In the genomic region with DNA sequence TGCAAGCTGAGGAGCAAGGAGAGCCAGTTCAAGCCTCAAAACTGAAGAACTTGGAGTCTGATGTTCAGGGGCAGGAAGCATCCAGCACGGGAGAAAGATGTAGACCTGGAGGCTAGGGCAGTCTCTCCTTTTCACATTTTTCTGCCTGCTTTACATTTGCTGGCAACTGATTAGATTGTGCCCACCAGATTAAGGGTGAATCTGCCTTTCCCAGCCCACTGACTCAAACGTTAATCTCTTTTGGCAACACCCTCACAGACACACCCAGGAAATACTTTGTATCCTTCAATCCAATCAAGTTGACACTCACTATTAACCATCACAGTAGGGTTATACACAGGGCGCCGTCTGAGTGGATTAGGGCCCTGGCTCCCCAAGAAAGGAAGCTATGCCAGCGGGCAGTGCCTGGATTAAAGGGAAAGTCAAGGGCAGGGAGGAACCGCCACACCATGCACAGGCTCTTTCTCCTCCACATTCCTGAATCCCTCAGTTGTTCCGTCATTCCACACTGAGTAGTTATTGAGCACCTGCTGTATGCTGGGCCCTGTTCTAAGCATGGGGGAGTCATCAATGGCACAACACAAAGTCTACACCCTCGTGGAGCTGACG, we compare ENCODE assay signal across 2 cellular contexts.
TF ChIP-seq lines count a peak whose summit lies in the region.

No MANE protein-coding gene starts in this region.

TF ChIP-seq in HCT116, 20 proteins besides CTCF, POLR2A, EP300 and RAD21:
- TF ChIP-seq EZH2 (IDR thresholded peaks at IDR 0.05): no peak
- TF ChIP-seq FOSL1 (IDR thresholded peaks at IDR 0.05; ENCODE audit: low read depth): no peak
- TF ChIP-seq, protein P1, sequence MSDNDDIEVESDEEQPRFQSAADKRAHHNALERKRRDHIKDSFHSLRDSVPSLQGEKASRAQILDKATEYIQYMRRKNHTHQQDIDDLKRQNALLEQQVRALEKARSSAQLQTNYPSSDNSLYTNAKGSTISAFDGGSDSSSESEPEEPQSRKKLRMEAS (IDR thresholded peaks at IDR 0.05): no peak
- TF ChIP-seq REST (IDR thresholded peaks at IDR 0.05; ENCODE audit: low read depth): no peak

TF ChIP-seq in K562, 482 proteins besides CTCF, POLR2A, EP300 and RAD21:
- TF ChIP-seq ZNF436 (CRISPR knock-in tag; IDR thresholded peaks at IDR 0.05) (no peak), TRIM24 (IDR thresholded peaks at IDR 0.05) (peak in 1 of 2 experiments; percentile 36; a peak in 1 of 4 replicates), ZNF780A (CRISPR knock-in tag; IDR thresholded peaks at IDR 0.05) (no peak), SIN3B (IDR thresholded peaks at IDR 0.05; ENCODE audit: low read depth) (no peak), NRF1 (conservative IDR thresholded peaks at IDR 0.05 in 1 of 2, IDR thresholded peaks at IDR 0.05 in 1 of 2) (no peak), TAL1 (IDR thresholded peaks at IDR 0.05) (peak; percentile 40; the same call in 1 of the 2 replicates), CBFA2T3 (IDR thresholded peaks at IDR 0.05) (peak; percentile 75), NCOR1 (IDR thresholded peaks at IDR 0.05) (peak; percentile 35; the same call in 1 of the 2 replicates), ZBTB8A (IDR thresholded peaks at IDR 0.05; ENCODE audit: partially characterized antibody) (no peak), ARID1B (IDR thresholded peaks at IDR 0.05) (peak; percentile 67), ZNF232 (CRISPR knock-in tag; IDR thresholded peaks at IDR 0.05) (no peak), FOSL1 (tag; conservative IDR thresholded peaks at IDR 0.05) (peak; percentile 71), RBM34 (IDR thresholded peaks at IDR 0.05; ENCODE audit: borderline replicate concordance, insufficient read depth, low read length) (no peak), ZKSCAN8 (CRISPR knock-in tag; IDR thresholded peaks at IDR 0.05) (peak; percentile 95), ZFP1 (CRISPR knock-in tag; IDR thresholded peaks at IDR 0.05) (no peak), CBFA2T2 (conservative IDR thresholded peaks at IDR 0.05) (peak; percentile 47), CAMTA2 (CRISPR knock-in tag; conservative IDR thresholded peaks at IDR 0.05) (no peak), PURB (CRISPR knock-in tag; IDR thresholded peaks at IDR 0.05; ENCODE audit: low read depth) (no peak), TCF3 (CRISPR knock-in tag; IDR thresholded peaks at IDR 0.05) (peak; percentile 62), ZBED1 (IDR thresholded peaks at IDR 0.05) (no peak), RREB1 (CRISPR knock-in tag; IDR thresholded peaks at IDR 0.05) (no peak)
